In genomic region chr11:449889-450808, GRCh38 we compare ENCODE assay signal across 1 cellular context.
TF ChIP-seq lines count a peak whose summit lies in the region.

Gene PTDSS2 (plus strand): TSS chr11:450279. CDS start chr11:450456, 177 bp downstream.

TF ChIP-seq in HepG2, 621 proteins besides CTCF, POLR2A, EP300 and RAD21 (continued from another document and continues in another):
- TF ChIP-seq SKIL (CRISPR knock-in tag; IDR thresholded peaks at IDR 0.05; ENCODE audit: borderline replicate concordance): no peak
- TF ChIP-seq ARNTL (CRISPR knock-in tag; IDR thresholded peaks at IDR 0.05): peak; percentile 59; the same call in 1 of the 2 replicates
- no peak for TF ChIP-seq FUBP1 (CRISPR knock-in tag; IDR thresholded peaks at IDR 0.05; ENCODE audit: borderline replicate concordance)
- TF ChIP-seq MEF2D (CRISPR knock-in tag; IDR thresholded peaks at IDR 0.05): no peak
- no peak for TF ChIP-seq BATF2 (CRISPR knock-in tag; IDR thresholded peaks at IDR 0.05)
- TF ChIP-seq TFDP2 (CRISPR knock-in tag; IDR thresholded peaks at IDR 0.05): peak; percentile 80
- no peak for TF ChIP-seq SMARCE1 (IDR thresholded peaks at IDR 0.05; ENCODE audit: borderline replicate concordance)
- peak; percentile 86; the same call in 1 of the 2 replicates for TF ChIP-seq ZNF44 (CRISPR knock-in tag; IDR thresholded peaks at IDR 0.05)
- TF ChIP-seq ZNF484 (CRISPR knock-in tag; IDR thresholded peaks at IDR 0.05; ENCODE audit: borderline replicate concordance, low read depth): no peak
- TF ChIP-seq ESRRA (CRISPR knock-in tag; IDR thresholded peaks at IDR 0.05; ENCODE audit: low read depth): peak; percentile 43; the same call in 1 of the 2 replicates
- peak; percentile 100 for TF ChIP-seq ZNF652 (CRISPR knock-in tag; IDR thresholded peaks at IDR 0.05; ENCODE audit: borderline replicate concordance, low read depth)
- peak; percentile 82 for TF ChIP-seq CREB1 (IDR thresholded peaks at IDR 0.05)
- no peak for TF ChIP-seq CREB1 (CRISPR knock-in tag; IDR thresholded peaks at IDR 0.05)
- 0 out of 2 replicates have a peak, but pooled peaks have one; percentile 36 for TF ChIP-seq ZNF350 (CRISPR knock-in tag; IDR thresholded peaks at IDR 0.05; ENCODE audit: borderline replicate concordance, low read depth)
- TF ChIP-seq ZNF580 (CRISPR knock-in tag; IDR thresholded peaks at IDR 0.05; ENCODE audit: borderline replicate concordance, low read depth): peak; percentile 58; the same call in 1 of the 2 replicates
- peak; percentile 67 for TF ChIP-seq POGZ (CRISPR knock-in tag; IDR thresholded peaks at IDR 0.05)
- TF ChIP-seq ZNF670 (CRISPR knock-in tag; IDR thresholded peaks at IDR 0.05; ENCODE audit: borderline replicate concordance): 0 out of 2 replicates have a peak, but pooled peaks have one; percentile 51
- TF ChIP-seq ZNF335 (CRISPR knock-in tag; IDR thresholded peaks at IDR 0.05): peak; percentile 74; the same call in 1 of the 2 replicates
- peak; percentile 53; the same call in 1 of the 2 replicates for TF ChIP-seq ATF7-NPFF (CRISPR knock-in tag; IDR thresholded peaks at IDR 0.05; ENCODE audit: low read depth)
- TF ChIP-seq RXRA (CRISPR knock-in tag; IDR thresholded peaks at IDR 0.05): peak; percentile 66
- 0 out of 2 replicates have a peak, but pooled peaks have one; percentile 9 for TF ChIP-seq HOMEZ (CRISPR knock-in tag; IDR thresholded peaks at IDR 0.05; ENCODE audit: low read depth)
- TF ChIP-seq HCFC1 (IDR thresholded peaks at IDR 0.05; ENCODE audit: low read depth, low read length): peak; percentile 98
- 0 out of 2 replicates have a peak, but pooled peaks have one; percentile 36 for TF ChIP-seq ZNF605 (CRISPR knock-in tag; IDR thresholded peaks at IDR 0.05)
- no peak for TF ChIP-seq CHCHD3 (CRISPR knock-in tag; IDR thresholded peaks at IDR 0.05)
- TF ChIP-seq NAIF1 (CRISPR knock-in tag; IDR thresholded peaks at IDR 0.05; ENCODE audit: borderline replicate concordance): no peak; the same call in 1 of the 2 replicates
- TF ChIP-seq ZNF34 (CRISPR knock-in tag; IDR thresholded peaks at IDR 0.05; ENCODE audit: borderline replicate concordance): peak; percentile 98
- TF ChIP-seq YEATS4 (CRISPR knock-in tag; IDR thresholded peaks at IDR 0.05; ENCODE audit: borderline replicate concordance): peak; percentile 86; the same call in 1 of the 2 replicates
- peak; percentile 74; the same call in 1 of the 2 replicates for TF ChIP-seq KLF12 (CRISPR knock-in tag; IDR thresholded peaks at IDR 0.05; ENCODE audit: borderline replicate concordance)
- peak; percentile 42 for TF ChIP-seq ZNF407 (CRISPR knock-in tag; IDR thresholded peaks at IDR 0.05; ENCODE audit: not compliant biosample characterization)
- TF ChIP-seq MAFF (IDR thresholded peaks at IDR 0.05; ENCODE audit: low read depth, low read length): no peak
- TF ChIP-seq FOXA1 (IDR thresholded peaks at IDR 0.05): no peak
- peak; percentile 58; the same call in 1 of the 2 replicates for TF ChIP-seq FOXA1 (CRISPR knock-in tag; IDR thresholded peaks at IDR 0.05)
- TF ChIP-seq ZNF276 (CRISPR knock-in tag; IDR thresholded peaks at IDR 0.05; ENCODE audit: low read depth): peak; percentile 88; the same call in 1 of the 2 replicates
- 0 out of 2 replicates have a peak, but pooled peaks have one; percentile 28 for TF ChIP-seq AFF4 (CRISPR knock-in tag; IDR thresholded peaks at IDR 0.05)
- TF ChIP-seq ZNF556 (CRISPR knock-in tag; IDR thresholded peaks at IDR 0.05; ENCODE audit: borderline replicate concordance): peak; percentile 93
